In the genomic region with DNA sequence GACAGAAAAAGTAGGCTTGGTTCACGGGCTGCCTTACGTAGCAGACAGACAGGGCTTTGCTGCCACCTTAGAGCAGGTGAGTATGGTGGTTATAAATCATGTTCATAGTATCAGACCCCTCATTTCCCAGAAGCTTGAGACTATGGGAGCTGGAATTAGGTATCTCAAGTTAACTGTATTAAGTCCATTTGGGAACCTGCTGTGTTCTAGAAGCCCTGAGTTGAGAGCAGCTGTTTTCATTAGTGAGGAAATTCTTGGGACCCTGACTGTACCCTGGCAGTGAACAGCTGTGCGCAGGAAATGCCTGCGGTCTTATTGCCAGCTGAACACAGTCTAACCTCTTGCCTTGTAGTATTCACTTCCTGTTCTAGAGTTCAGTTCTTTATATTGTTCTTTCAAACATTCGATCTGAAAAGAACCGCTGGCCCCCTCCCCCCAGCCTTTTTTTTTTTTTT, we compare ENCODE assay signal across 8 cellular contexts. TPM values are rescaled to one million over a fixed set of nuclear protein-coding genes. Genes with fewer than 3 reads are reported as not detected.
A peak's percentile ranks its signal among the peaks of the same experiment; 100 is the strongest.
DNase-seq lines count a peak whose midpoint lies in the region; ATAC-seq and TF ChIP-seq lines count a peak whose summit lies in the region.

No MANE protein-coding gene starts in this region.

- H3K4me3 ChIP-seq in adipocyte (ENCODE audit: low read length) (no peak overlapping the region), esophagus muscularis mucosa (no peak overlapping the region)
- no peak overlapping the region for H3K4me3 ChIP-seq in naive thymus-derived CD4-positive, alpha-beta T cell (ENCODE audit: low read length)

- H3K9me3 ChIP-seq in adipocyte (ENCODE audit: control insufficient read depth, low read length) (no peaks in the 10 kb centered on the region), esophagus muscularis mucosa (no peaks in the 10 kb centered on the region)
- no peaks in the 10 kb centered on the region for H3K9me3 ChIP-seq in naive thymus-derived CD4-positive, alpha-beta T cell (ENCODE audit: control insufficient read depth in 2 of 3, low read length in 3 of 3)

- no peak overlapping the region for H3K9ac ChIP-seq in adipocyte (ENCODE audit: low read length)

- POLR2A ChIA-PET in naive thymus-derived CD4-positive, alpha-beta T cell (lab: Charles Lee), result interaction anchor here (1.4 to 7.4 kb wide), 6 partner anchors 10 to 76 kb away, joined by 3 to 49 read pairs (median 6); partner anchors contain the start of gene UGCG

- H3K27ac ChIP-seq in naive thymus-derived CD4-positive, alpha-beta T cell (ENCODE audit: low read depth, low read length), result peak overlapping the region; percentile 23
- H3K27ac ChIP-seq in esophagus muscularis mucosa (replicated peaks in 1 of 4), result peak overlapping the region in 1 of 4 donors; percentile 28

- peak overlapping the region; percentile 61 to 79 (median 72) for H3K4me3 Mint-ChIP-seq in naive thymus-derived CD4-positive, alpha-beta T cell

- WGBS in esophagus muscularis mucosa, result 70% methylated on average over 6 of the region's 6 CpGs

- peak overlapping the region; percentile 79 to 94 (median 91) for H3K27ac Mint-ChIP-seq in naive thymus-derived CD4-positive, alpha-beta T cell

- no peaks in the 10 kb centered on the region for H3K27me3 Mint-ChIP-seq in naive thymus-derived CD4-positive, alpha-beta T cell

- H3K4me1 Mint-ChIP-seq in naive thymus-derived CD4-positive, alpha-beta T cell, result peaks cover 21 to 67% (median 50%) of the 10 kb centered on the region in 7 donors

- H3K27me3 ChIP-seq in adipocyte (replicated peaks; ENCODE audit: control insufficient read depth, insufficient read depth, low read length), result no peaks in the 10 kb centered on the region
- H3K27me3 ChIP-seq in naive thymus-derived CD4-positive, alpha-beta T cell (ENCODE audit: control insufficient read depth in 2 of 2, insufficient read depth in 2 of 2, low read length in 2 of 2), result no peaks in the 10 kb centered on the region
- H3K27me3 ChIP-seq in esophagus muscularis mucosa, result no peaks in the 10 kb centered on the region

- no peak for TF ChIP-seq CTCF in esophagus muscularis mucosa (IDR thresholded peaks at IDR 0.05)

- ATAC-seq in GM18858 (IDR thresholded peaks at IDR 0.05; ENCODE audit: unreplicated experiment), result peak; percentile 97
- peak; percentile 98 for ATAC-seq in HG02938 (IDR thresholded peaks at IDR 0.05; ENCODE audit: unreplicated experiment)
- peak; percentile 98 for ATAC-seq in naive thymus-derived CD4-positive, alpha-beta T cell

- no peak for TF ChIP-seq POLR2A in esophagus muscularis mucosa (IDR thresholded peaks at IDR 0.05; ENCODE audit: low read depth)

- no peak for TF ChIP-seq EP300 in esophagus muscularis mucosa (IDR thresholded peaks at IDR 0.05)

- no peaks in the 10 kb centered on the region for H3K9me3 Mint-ChIP-seq in naive thymus-derived CD4-positive, alpha-beta T cell

- CTCF ChIA-PET in naive thymus-derived CD4-positive, alpha-beta T cell (lab: Charles Lee), result interaction anchor here (0.7 to 1.4 kb wide), 3 partner anchors 149 to 167 kb away, joined by 3 read pairs; no protein-coding TSS in a partner anchor

- H3K36me3 Mint-ChIP-seq in naive thymus-derived CD4-positive, alpha-beta T cell, result peaks cover 0 to 19% (median 8%) of the 10 kb centered on the region in 5 donors

- DNase-seq in RPMI7951 (ENCODE audit: low read depth), result peak; percentile 93
- peak; percentile 37 for DNase-seq in adipocyte (ENCODE audit: low read depth)
- peak in 7 of 9 donors; percentile 75 to 86 (median 82) for DNase-seq in naive thymus-derived CD4-positive, alpha-beta T cell
- DNase-seq in DMS 273 (lab: John Stamatoyannopoulos, UW; ENCODE audit: unreplicated experiment), result no peak
- DNase-seq in esophagus muscularis mucosa (ENCODE audit: extremely low spot score), result no peak
- DNase-seq in NCI-H1092 treated with DMSO at 0.1 percent for 48 hours (lab: John Stamatoyannopoulos, UW), result no peak

- intact Hi-C loops in naive thymus-derived CD4-positive, alpha-beta T cell (cut with micrococcal nuclease), result loop anchor here (1.0 to 10.0 kb wide), 11 partner anchors 10 to 448 kb away; partner anchors contain the start of genes UGCG (in 2 of the 2), PTBP3 (in 1 of the 2) and SUSD1 (in 1 of the 2)
- intact Hi-C loops in esophagus muscularis mucosa (cut with DNase I), result no loop called here

- H3K4me1 ChIP-seq in adipocyte (ENCODE audit: control insufficient read depth, insufficient read depth, low read length), result peaks cover 24% of the 10 kb centered on the region
- peaks cover 29 to 35% of the 10 kb centered on the region in 2 donors for H3K4me1 ChIP-seq in naive thymus-derived CD4-positive, alpha-beta T cell (ENCODE audit: control insufficient read depth in 2 of 2, insufficient read depth in 2 of 2, low read length in 2 of 2)
- peaks cover 6 to 15% (median 11%) of the 10 kb centered on the region in 4 donors for H3K4me1 ChIP-seq in esophagus muscularis mucosa

- peaks cover 62% of the 10 kb centered on the region for H3K36me3 ChIP-seq in adipocyte (ENCODE audit: control insufficient read depth, insufficient read depth, low read length, severe bottlenecking)
- peaks cover 0 to 7% (median 5%) of the 10 kb centered on the region in 3 experiments for H3K36me3 ChIP-seq in naive thymus-derived CD4-positive, alpha-beta T cell (ENCODE audit: control insufficient read depth in 2 of 3, insufficient read depth in 3 of 3, low read length in 3 of 3)
- peaks cover 2 to 65% (median 25%) of the 10 kb centered on the region in 4 donors for H3K36me3 ChIP-seq in esophagus muscularis mucosa

RNA-seq across cellular contexts. Expression of gene UGCG, which starts 29.8 kb away (rescaled TPM):
- total RNA-seq in RPMI7951 (2014; rRNA removed; shearing (Covaris generic)), result 21.7 and 27.8 TPM in 2 replicates
- total RNA-seq in naive thymus-derived CD4-positive, alpha-beta T cell, result 10 to 100 TPM; 21.1 to 40.9 (median 24.5) TPM
- polyA plus RNA-seq in naive thymus-derived CD4-positive, alpha-beta T cell, result 10 to 100 TPM in 1 of 2 donors, 1 to 10 TPM in 1; 10.0 to 13.8 TPM
- total RNA-seq in esophagus muscularis mucosa, result 10 to 100 TPM; 24.5 to 87.8 (median 33.5) TPM

Comparison
In these comparisons a context has a peak if more than half of its experiments do, and no peak if none do; other contexts are left out.
1. DNase-seq: peak in RPMI7951 (single experiment), adipocyte (single experiment) and naive thymus-derived CD4-positive, alpha-beta T cell (7 of 9); none in DMS 273 (single experiment), esophagus muscularis mucosa (single experiment) and NCI-H1092 treated with DMSO at 0.1 percent for 48 hours (single experiment).
2. Peak in every context shown above with its lines, with median percentiles within 50 percentile points of each other: ATAC-seq.